In the genomic region with DNA sequence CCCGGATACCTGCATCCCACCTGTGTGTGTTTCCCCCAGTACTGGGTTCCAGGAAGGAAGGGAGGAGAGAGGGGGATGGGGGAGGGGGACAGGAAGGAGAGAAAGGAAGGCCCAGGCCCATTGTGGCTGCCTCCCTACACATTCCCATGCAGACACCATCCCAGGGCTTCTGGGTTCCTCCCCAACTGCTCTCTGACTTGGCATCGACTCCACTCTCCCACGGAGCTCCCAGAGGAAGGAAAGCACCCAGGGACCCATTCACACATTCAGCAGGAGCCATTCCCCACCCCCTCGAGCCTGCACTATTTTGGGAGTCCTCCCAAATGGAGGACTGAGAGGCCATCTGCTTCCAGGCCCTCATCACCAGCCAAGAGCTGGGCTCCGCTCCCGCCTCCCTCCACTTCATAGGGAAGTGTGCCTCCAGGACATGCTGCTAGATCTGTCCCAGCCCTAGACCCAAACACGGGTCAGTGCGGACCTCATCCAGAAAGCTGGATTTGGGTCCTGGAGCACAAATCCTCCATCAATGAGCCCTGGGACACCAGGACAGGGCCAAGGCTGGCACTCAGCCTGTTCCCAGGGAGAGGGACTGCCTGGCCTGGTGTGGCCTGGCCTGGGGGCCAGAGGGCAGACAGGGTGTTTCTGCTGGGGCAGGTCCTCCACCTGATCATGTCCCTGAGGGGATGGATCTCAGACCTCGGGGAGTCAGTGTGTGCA, we compare ENCODE assay signal across 19 cellular contexts. TPM values are rescaled to one million over a fixed set of nuclear protein-coding genes. Genes with fewer than 3 reads are reported as not detected.
DNase-seq lines count a peak whose midpoint lies in the region; ATAC-seq and TF ChIP-seq lines count a peak whose summit lies in the region.
"Had no signal": no experiment of that assay in that cellular context is flagged by ENCODE, and none has a peak within 500 bp of the region (broad histone marks: within the 10 kb centered on the region; RNA-seq: fewer than 3 reads in every experiment).

No MANE protein-coding gene starts in this region.

- peaks cover 29% of the 10 kb centered on the region for H3K27me3 Mint-ChIP-seq in T-helper 2 cell treated with Interferon-gamma antibody and Interleukin-4, amounts not matched to agents 5 μg/mL and 100 μg/mL, for 36 hours (ENCODE audit: low read depth)
- H3K27me3 Mint-ChIP-seq in T-cell (peaks cover 5 to 21% of the 10 kb centered on the region in 2 donors), progenitor cell of endocrine pancreas (peaks cover 37% of the 10 kb centered on the region)

- H3K9me3 Mint-ChIP-seq in T-helper 2 cell treated with Interferon-gamma antibody and Interleukin-4, amounts not matched to agents 5 μg/mL and 100 μg/mL, for 36 hours = no peaks in the 10 kb centered on the region
- H3K9me3 Mint-ChIP-seq in T-cell = no peaks in the 10 kb centered on the region
- H3K9me3 Mint-ChIP-seq in progenitor cell of endocrine pancreas (ENCODE audit: low read depth) = no peaks in the 10 kb centered on the region
- H3K9me3 Mint-ChIP-seq: endodermal cell, immature natural killer cell had no signal

- TF ChIP-seq CTCF in progenitor cell of endocrine pancreas (IDR thresholded peaks at IDR 0.05; ENCODE audit: unreplicated experiment) = no peak

- peak overlapping the region; percentile 12 for H3K4me3 Mint-ChIP-seq in T-helper 2 cell treated with Interferon-gamma antibody and Interleukin-4, amounts not matched to agents 5 μg/mL and 100 μg/mL, for 36 hours
- H3K4me3 Mint-ChIP-seq in T-cell (peak overlapping the region in 2 of 3 donors; percentile 25 to 63), progenitor cell of endocrine pancreas (ENCODE audit: low read depth) (peak overlapping the region; percentile 16)

- no peak for DNase-seq in T-helper 2 cell treated with Interferon-gamma antibody and Interleukin-4, amounts not matched to agents 5 μg/mL and 100 μg/mL, for 36 hours (ENCODE audit: low spot score)
- DNase-seq in T-helper 2 cell (no peak), T-cell (no peak), head of caudate nucleus (peak in 24 of 42 donors; percentile 28 to 77 (median 58)), progenitor cell of endocrine pancreas (ENCODE audit: low spot score, unreplicated experiment) (no peak), NCI-H524 (lab: John Stamatoyannopoulos, UW) (no peak), KBM-7 (no peak)
- DNase-seq: activated CD4-positive, CD25-positive, alpha-beta regulatory T cell treated with anti-CD3 and anti-CD28 coated beads, Interleukin-2, amount 50 U/mL, for 72 hours; activated naive CD4-positive, alpha-beta T cell treated with anti-CD3 and anti-CD28 coated beads, Interleukin-2, amount 50 U/mL, for 16 hours; immature natural killer cell; mesendoderm; NCI-H2029; NCI-H748 treated with DMSO at 0.1 percent for 48 hours had no signal

- POLR2A ChIA-PET in T-cell (lab: Charles Lee) = no interaction called here

- no peaks in the 10 kb centered on the region for H3K36me3 Mint-ChIP-seq in T-helper 2 cell treated with Interferon-gamma antibody and Interleukin-4, amounts not matched to agents 5 μg/mL and 100 μg/mL, for 36 hours (ENCODE audit: low read depth)
- H3K36me3 Mint-ChIP-seq in T-cell (no peaks in the 10 kb centered on the region), progenitor cell of endocrine pancreas (ENCODE audit: insufficient read depth) (no peaks in the 10 kb centered on the region)
- H3K36me3 Mint-ChIP-seq: immature natural killer cell had no signal

- intact Hi-C loops in head of caudate nucleus (cut with DNase I) = loop anchor here (5.0 kb wide), 1 partner anchor 41 kb away; the partner anchor contains the start of gene MAP2K7

- no peak for ATAC-seq in T-cell (replicated peaks in 1 of 4)
- no peak for ATAC-seq in HG03432 (IDR thresholded peaks at IDR 0.05; ENCODE audit: unreplicated experiment)

- H3K27ac Mint-ChIP-seq in T-helper 2 cell treated with Interferon-gamma antibody and Interleukin-4, amounts not matched to agents 5 μg/mL and 100 μg/mL, for 36 hours = no peak overlapping the region
- H3K27ac Mint-ChIP-seq in T-cell (no peak overlapping the region), progenitor cell of endocrine pancreas (no peak overlapping the region)
- H3K27ac Mint-ChIP-seq: endodermal cell, immature natural killer cell had no signal

- CTCF ChIA-PET in T-cell (lab: Charles Lee) = interaction anchor here in 1 of 2 donors (1.0 kb wide), 1 partner anchor 8 kb away, joined by 3 read pairs; no protein-coding TSS in a partner anchor

- in situ Hi-C loops in KBM-7 (cut with MboI; ENCODE audit: low pct_unique_long_range_greater_than_20kb, low sequenced_read_pairs) = no loop called here

- H3K4me1 Mint-ChIP-seq in T-helper 2 cell treated with Interferon-gamma antibody and Interleukin-4, amounts not matched to agents 5 μg/mL and 100 μg/mL, for 36 hours (ENCODE audit: low read depth) = peaks cover 6% of the 10 kb centered on the region
- H3K4me1 Mint-ChIP-seq in T-cell (peaks cover 11 to 29% (median 16%) of the 10 kb centered on the region in 3 donors), progenitor cell of endocrine pancreas (ENCODE audit: low read depth) (peaks cover 6% of the 10 kb centered on the region)
- H3K4me1 Mint-ChIP-seq: endodermal cell had no signal

RNA-seq across cellular contexts. Expression of gene PRR36, which starts 13.1 kb away (rescaled TPM):
- under 1 TPM; 0.28 to 0.85 (median 0.36) TPM for total RNA-seq in T-cell
- 37.4 and 40.4 TPM in 2 replicates for total RNA-seq in progenitor cell of endocrine pancreas
- total RNA-seq: fibroblast of villous mesenchyme had no signal

RNA-seq across cellular contexts. Expression of gene LRRC8E, which starts 27.2 kb away (rescaled TPM):
- total RNA-seq in T-cell (under 1 TPM in 1 of 5 donors, not detected in 4; 0.06 TPM), progenitor cell of endocrine pancreas (3.6 and 3.9 TPM in 2 replicates)

RNA-seq across cellular contexts. Expression of gene EVI5L, which starts 31.0 kb away (rescaled TPM):
- total RNA-seq in T-cell (10 to 100 TPM in 4 of 5 donors, 1 to 10 TPM in 1; 9.6 to 15.1 (median 13.7) TPM), progenitor cell of endocrine pancreas (15.2 and 16.2 TPM in 2 replicates)

RNA-seq across cellular contexts. Expression of gene MAP2K7, which starts 42.6 kb away (rescaled TPM):
- total RNA-seq in T-cell (10 to 100 TPM; 68.1 to 93.1 (median 73.5) TPM), progenitor cell of endocrine pancreas (50.7 and 53.5 TPM in 2 replicates)

RNA-seq across cellular contexts. Expression of gene TGFBR3L, which starts 53.6 kb away (rescaled TPM):
- total RNA-seq in T-cell (1 to 10 TPM in 3 of 5 donors, under 1 TPM in 2; 0.76 to 4.5 (median 1.3) TPM), progenitor cell of endocrine pancreas (0.67 and 1.1 TPM in 2 replicates)
- total RNA-seq: A172, HT-29, suprapubic skin had no signal

Comparison
In these comparisons a context has a peak if more than half of its experiments do, and no peak if none do; other contexts are left out.
1. DNase-seq: peak in head of caudate nucleus (24 of 42); none in T-helper 2 cell treated with Interferon-gamma antibody and Interleukin-4, amounts not matched to agents 5 μg/mL and 100 μg/mL, for 36 hours (single experiment), T-helper 2 cell (0 of 5), T-cell (0 of 34), progenitor cell of endocrine pancreas (single experiment), NCI-H524 (0 of 2) and KBM-7 (single experiment).
2. RNA of gene PRR36, which starts 13.1 kb away (total RNA-seq): 37.4 to 40.4 TPM in progenitor cell of endocrine pancreas; 0.28 to 0.85 TPM in T-cell; every median in the first group is over 10 times any median in the second.
3. Peak in every context shown above with its lines, with median percentiles within 50 percentile points of each other: H3K4me3 Mint-ChIP-seq.